In the genomic region with DNA sequence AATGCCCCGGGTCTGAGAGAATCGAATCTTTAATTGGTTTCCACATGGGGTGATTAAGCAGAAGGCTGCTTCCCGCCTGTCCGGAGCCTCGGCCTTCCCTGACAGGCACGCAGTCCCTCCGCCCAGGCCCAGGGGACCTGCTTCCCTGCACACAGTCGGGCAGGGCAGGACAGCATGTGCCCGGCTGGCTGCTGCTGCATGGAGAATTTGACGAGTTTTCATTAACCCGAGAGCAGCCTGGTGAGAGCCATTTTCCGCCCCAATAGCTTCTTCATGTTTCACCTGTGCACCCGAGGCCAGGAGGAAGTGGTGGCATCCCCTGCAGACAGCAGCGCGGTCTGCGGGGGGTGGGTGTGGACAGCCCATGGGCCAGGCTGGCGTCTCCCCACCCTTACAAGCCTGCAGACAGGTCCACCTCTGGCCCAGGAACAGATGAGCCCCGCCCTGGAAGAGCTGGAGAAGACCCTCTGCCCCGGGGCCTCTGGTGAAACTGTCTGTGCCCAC, we compare ENCODE assay signal across 16 cellular contexts.
DNase-seq lines count a peak whose midpoint lies in the region; ATAC-seq and TF ChIP-seq lines count a peak whose summit lies in the region.
"Had no signal": no experiment of that assay in that cellular context is flagged by ENCODE, and none has a peak within 500 bp of the region (broad histone marks: within the 10 kb centered on the region; RNA-seq: fewer than 3 reads in every experiment).

No MANE protein-coding gene starts in this region.

- peak overlapping the region; percentile 30 for H3K4me3 ChIP-seq in BLaER1
- no peak overlapping the region for H3K4me3 ChIP-seq in CD8-positive, alpha-beta memory T cell (ENCODE audit: low read length)
- H3K4me3 ChIP-seq in PC-9 = no peak overlapping the region

- H2AFZ ChIP-seq in PC-9 = no peak overlapping the region

- H3K27me3 Mint-ChIP-seq in CD8-positive, alpha-beta memory T cell = no peaks in the 10 kb centered on the region
- H3K27me3 Mint-ChIP-seq in IgD-negative memory B cell = no peaks in the 10 kb centered on the region
- no peaks in the 10 kb centered on the region for H3K27me3 Mint-ChIP-seq in activated naive CD8-positive, alpha-beta T cell treated with anti-CD3 and anti-CD28 coated beads, Interleukin-2, amount 10 ng/mL, durations not matched to agents 7 days and 5 days

- no peaks in the 10 kb centered on the region for H3K27me3 ChIP-seq in BLaER1
- H3K27me3 ChIP-seq in CD8-positive, alpha-beta memory T cell (ENCODE audit: insufficient read depth, low read length, poor library complexity, severe bottlenecking) = no peaks in the 10 kb centered on the region
- H3K27me3 ChIP-seq in PC-9 (ENCODE audit: insufficient read depth, low read depth) = no peaks in the 10 kb centered on the region

- no TSS peak for BruUV-seq in PC-9 (replicated peaks; lab: Mats Ljungman, UMichigan)

- H3K79me2 ChIP-seq in PC-9 (ENCODE audit: low read depth) = no peaks in the 10 kb centered on the region

- TF ChIP-seq CTCF in PC-9 (conservative IDR thresholded peaks at IDR 0.05) (no peak), omental fat pad (IDR thresholded peaks at IDR 0.05) (no peak)

- peaks cover 36% of the 10 kb centered on the region for H3K36me3 ChIP-seq in BLaER1
- H3K36me3 ChIP-seq in CD8-positive, alpha-beta memory T cell (ENCODE audit: insufficient read depth, low read length) = peaks cover 5% of the 10 kb centered on the region
- H3K36me3 ChIP-seq in PC-9 (ENCODE audit: low read depth) = peaks cover 4% of the 10 kb centered on the region; the same call in 1 of the 2 replicates

- DNase-seq in CD8-positive, alpha-beta memory T cell = peak in 1 of 5 donors; percentile 14
- no peak for DNase-seq in activated naive CD8-positive, alpha-beta T cell treated with anti-CD3 and anti-CD28 coated beads, Interleukin-2, amount 10 ng/mL, durations not matched to agents 7 days and 5 days
- DNase-seq in PC-9 (no peak), omental fat pad (ENCODE audit: low spot score) (no peak), HEK293T (ENCODE audit: extremely low spot score) (no peak), sciatic nerve (ENCODE audit: low spot score) (no peak)
- DNase-seq: activated CD8-positive, alpha-beta memory T cell treated with anti-CD3 and anti-CD28 coated beads, Interleukin-2, amount 50 U/mL, for 48 hours; aorta; DMS53; foreskin fibroblast; NCI-H2081; NCI-H526 treated with DMSO at 0.1 percent for 48 hours; nephron progenitor cell had no signal

- H3F3A ChIP-seq in PC-9 (ENCODE audit: insufficient read depth, low read depth) = no peaks in the 10 kb centered on the region

- no peaks in the 10 kb centered on the region for H3K9me3 Mint-ChIP-seq in CD8-positive, alpha-beta memory T cell
- no peaks in the 10 kb centered on the region for H3K9me3 Mint-ChIP-seq in IgD-negative memory B cell
- no peaks in the 10 kb centered on the region for H3K9me3 Mint-ChIP-seq in activated naive CD8-positive, alpha-beta T cell treated with anti-CD3 and anti-CD28 coated beads, Interleukin-2, amount 10 ng/mL, durations not matched to agents 7 days and 5 days
- H3K9me3 Mint-ChIP-seq: nephron progenitor cell had no signal

- POLR2A ChIA-PET in CD8-positive, alpha-beta memory T cell (lab: Charles Lee) = no interaction called here
- POLR2A ChIA-PET in activated naive CD8-positive, alpha-beta T cell treated with anti-CD3 and anti-CD28 coated beads, Interleukin-2, amount 10 ng/mL, durations not matched to agents 7 days and 5 days (lab: Charles Lee) = interaction anchor here (2.2 kb wide), 1 partner anchor 67 kb away, joined by 6 read pairs; the partner anchor contains the start of gene KLHDC4
- POLR2A ChIA-PET in PC-9 (lab: Charles Lee; ENCODE audit: unreplicated experiment) (no interaction called here), HEK293T (lab: Yijun Ruan, JAX) (no interaction called here)

- peak overlapping the region in 4 of 7 donors; percentile 8 to 52 (median 42) for H3K4me3 Mint-ChIP-seq in CD8-positive, alpha-beta memory T cell
- H3K4me3 Mint-ChIP-seq in IgD-negative memory B cell = peak overlapping the region in 3 of 4 donors; percentile 76 to 88 (median 87)
- no peak overlapping the region for H3K4me3 Mint-ChIP-seq in activated naive CD8-positive, alpha-beta T cell treated with anti-CD3 and anti-CD28 coated beads, Interleukin-2, amount 10 ng/mL, durations not matched to agents 7 days and 5 days
- H3K4me3 Mint-ChIP-seq: nephron progenitor cell had no signal

- H3K4me1 Mint-ChIP-seq in CD8-positive, alpha-beta memory T cell = peaks cover 36 to 56% (median 38%) of the 10 kb centered on the region in 3 donors
- peaks cover 39 to 49% (median 47%) of the 10 kb centered on the region in 3 donors for H3K4me1 Mint-ChIP-seq in IgD-negative memory B cell
- H3K4me1 Mint-ChIP-seq in activated naive CD8-positive, alpha-beta T cell treated with anti-CD3 and anti-CD28 coated beads, Interleukin-2, amount 10 ng/mL, durations not matched to agents 7 days and 5 days = peaks cover 27% of the 10 kb centered on the region

- intact Hi-C loops in PC-9 (cut with micrococcal nuclease; ENCODE audit: unreplicated experiment) (no loop called here), sciatic nerve (cut with DNase I) (no loop called here)

- H3K4me2 ChIP-seq in BLaER1 (peak overlapping the region; percentile 95), PC-9 (no peak overlapping the region)

- CTCF ChIA-PET in CD8-positive, alpha-beta memory T cell (lab: Charles Lee) = interaction anchor here (1.4 kb wide), 1 partner anchor 11 kb away, joined by 6 read pairs; no protein-coding TSS in a partner anchor
- CTCF ChIA-PET in PC-9 (lab: Charles Lee) (no interaction called here), HEK293T (lab: Yijun Ruan, JAX) (no interaction called here)

- peak overlapping the region in 7 of 8 donors; percentile 17 to 84 (median 60) for H3K27ac Mint-ChIP-seq in CD8-positive, alpha-beta memory T cell
- H3K27ac Mint-ChIP-seq in IgD-negative memory B cell = peak overlapping the region; percentile 74 to 94 (median 86)
- peak overlapping the region; percentile 61 for H3K27ac Mint-ChIP-seq in activated naive CD8-positive, alpha-beta T cell treated with anti-CD3 and anti-CD28 coated beads, Interleukin-2, amount 10 ng/mL, durations not matched to agents 7 days and 5 days

- peak overlapping the region; percentile 69 for H3K9ac ChIP-seq in BLaER1

- H4K20me1 ChIP-seq in BLaER1 (no peaks in the 10 kb centered on the region), PC-9 (ENCODE audit: insufficient read depth) (no peaks in the 10 kb centered on the region; the same call in 1 of the 2 replicates)

- no peaks in the 10 kb centered on the region for H3K9me2 ChIP-seq in PC-9 (ENCODE audit: insufficient read depth)

- H3K27ac ChIP-seq in BLaER1 = peak overlapping the region; percentile 99
- H3K27ac ChIP-seq in CD8-positive, alpha-beta memory T cell (ENCODE audit: low read depth, low read length) = no peak overlapping the region
- no peak overlapping the region for H3K27ac ChIP-seq in PC-9

- ATAC-seq in activated naive CD8-positive, alpha-beta T cell treated with anti-CD3 and anti-CD28 coated beads, Interleukin-2, amount 10 ng/mL, durations not matched to agents 7 days and 5 days (ENCODE audit: low read depth) = no peak
- ATAC-seq in omental fat pad (ENCODE audit: low FRiP score) (no peak), sciatic nerve (no peak)
- ATAC-seq: Panc1 had no signal

- H3K4me1 ChIP-seq in BLaER1 = peaks cover 94% of the 10 kb centered on the region
- H3K4me1 ChIP-seq in CD8-positive, alpha-beta memory T cell (ENCODE audit: insufficient read depth, low read length) = peaks cover 41% of the 10 kb centered on the region
- no peaks in the 10 kb centered on the region for H3K4me1 ChIP-seq in PC-9 (replicated peaks; ENCODE audit: insufficient read depth)

- peaks cover 0 to 49% (median 2%) of the 10 kb centered on the region in 3 donors for H3K36me3 Mint-ChIP-seq in CD8-positive, alpha-beta memory T cell
- peaks cover 6% of the 10 kb centered on the region for H3K36me3 Mint-ChIP-seq in IgD-negative memory B cell
- H3K36me3 Mint-ChIP-seq in activated naive CD8-positive, alpha-beta T cell treated with anti-CD3 and anti-CD28 coated beads, Interleukin-2, amount 10 ng/mL, durations not matched to agents 7 days and 5 days = peaks cover 11% of the 10 kb centered on the region

- H3K9me3 ChIP-seq in BLaER1 = no peaks in the 10 kb centered on the region
- H3K9me3 ChIP-seq in CD8-positive, alpha-beta memory T cell (ENCODE audit: low read length) = no peaks in the 10 kb centered on the region
- no peaks in the 10 kb centered on the region for H3K9me3 ChIP-seq in PC-9 (ENCODE audit: insufficient read depth, low read depth)

TF ChIP-seq in HEK293T, 16 proteins besides CTCF, POLR2A, EP300 and RAD21:
- TF ChIP-seq LEF1 (IDR thresholded peaks at IDR 0.05; ENCODE audit: borderline replicate concordance) (no peak), HDGF (IDR thresholded peaks at IDR 0.05; ENCODE audit: borderline replicate concordance) (no peak), L3MBTL2 (conservative IDR thresholded peaks at IDR 0.05) (no peak), ZNF384 (IDR thresholded peaks at IDR 0.05) (no peak), SP1 (IDR thresholded peaks at IDR 0.05) (no peak)
- TF ChIP-seq, protein P1, sequence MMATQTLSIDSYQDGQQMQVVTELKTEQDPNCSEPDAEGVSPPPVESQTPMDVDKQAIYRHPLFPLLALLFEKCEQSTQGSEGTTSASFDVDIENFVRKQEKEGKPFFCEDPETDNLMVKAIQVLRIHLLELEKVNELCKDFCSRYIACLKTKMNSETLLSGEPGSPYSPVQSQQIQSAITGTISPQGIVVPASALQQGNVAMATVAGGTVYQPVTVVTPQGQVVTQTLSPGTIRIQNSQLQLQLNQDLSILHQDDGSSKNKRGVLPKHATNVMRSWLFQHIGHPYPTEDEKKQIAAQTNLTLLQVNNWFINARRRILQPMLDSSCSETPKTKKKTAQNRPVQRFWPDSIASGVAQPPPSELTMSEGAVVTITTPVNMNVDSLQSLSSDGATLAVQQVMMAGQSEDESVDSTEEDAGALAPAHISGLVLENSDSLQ (IDR thresholded peaks at IDR 0.05) = no peak
TF ChIP-seq in HEK293T: peak in this region for 0.
